ENCODE assay signal across 1 cellular context in the genomic region with DNA sequence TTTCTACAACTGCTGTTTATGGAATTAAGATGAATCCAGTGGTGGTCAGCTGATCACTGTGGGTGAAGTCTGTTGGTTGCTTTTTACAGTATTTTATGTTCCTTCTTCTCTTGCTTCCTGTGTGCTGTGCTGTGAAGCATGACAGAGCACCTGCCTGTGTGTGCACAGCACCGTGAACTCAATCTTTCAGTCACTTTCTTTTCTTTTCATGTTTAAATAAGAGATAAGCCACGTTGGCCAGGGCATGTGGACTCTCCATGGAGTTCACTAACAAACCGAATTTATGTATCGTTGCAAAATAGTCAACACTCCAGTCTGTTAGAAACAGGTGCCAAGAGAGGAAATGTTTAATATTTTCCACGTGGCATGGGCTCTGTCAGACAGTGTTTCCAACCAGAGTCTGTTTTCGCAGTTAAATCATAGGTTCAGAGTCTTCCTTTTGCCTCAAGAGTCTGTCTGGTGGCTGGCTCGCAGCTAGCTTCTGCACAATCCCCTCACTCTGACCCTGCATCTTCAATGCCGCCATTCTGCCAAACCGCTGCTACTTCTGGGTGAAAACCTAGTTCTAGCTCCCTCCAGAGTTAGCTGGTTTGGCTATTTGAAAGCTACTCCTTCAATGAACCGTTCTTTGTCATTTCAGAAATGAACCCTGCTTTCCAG.
A peak's percentile ranks its signal among the peaks of the same experiment; 100 is the strongest.
TF ChIP-seq lines count a peak whose summit lies in the region.

No MANE protein-coding gene starts in this region.

TF ChIP-seq in HepG2, 621 proteins besides CTCF, POLR2A, EP300 and RAD21 (continued from another document and continues in another):
- TF ChIP-seq, protein P1, sequence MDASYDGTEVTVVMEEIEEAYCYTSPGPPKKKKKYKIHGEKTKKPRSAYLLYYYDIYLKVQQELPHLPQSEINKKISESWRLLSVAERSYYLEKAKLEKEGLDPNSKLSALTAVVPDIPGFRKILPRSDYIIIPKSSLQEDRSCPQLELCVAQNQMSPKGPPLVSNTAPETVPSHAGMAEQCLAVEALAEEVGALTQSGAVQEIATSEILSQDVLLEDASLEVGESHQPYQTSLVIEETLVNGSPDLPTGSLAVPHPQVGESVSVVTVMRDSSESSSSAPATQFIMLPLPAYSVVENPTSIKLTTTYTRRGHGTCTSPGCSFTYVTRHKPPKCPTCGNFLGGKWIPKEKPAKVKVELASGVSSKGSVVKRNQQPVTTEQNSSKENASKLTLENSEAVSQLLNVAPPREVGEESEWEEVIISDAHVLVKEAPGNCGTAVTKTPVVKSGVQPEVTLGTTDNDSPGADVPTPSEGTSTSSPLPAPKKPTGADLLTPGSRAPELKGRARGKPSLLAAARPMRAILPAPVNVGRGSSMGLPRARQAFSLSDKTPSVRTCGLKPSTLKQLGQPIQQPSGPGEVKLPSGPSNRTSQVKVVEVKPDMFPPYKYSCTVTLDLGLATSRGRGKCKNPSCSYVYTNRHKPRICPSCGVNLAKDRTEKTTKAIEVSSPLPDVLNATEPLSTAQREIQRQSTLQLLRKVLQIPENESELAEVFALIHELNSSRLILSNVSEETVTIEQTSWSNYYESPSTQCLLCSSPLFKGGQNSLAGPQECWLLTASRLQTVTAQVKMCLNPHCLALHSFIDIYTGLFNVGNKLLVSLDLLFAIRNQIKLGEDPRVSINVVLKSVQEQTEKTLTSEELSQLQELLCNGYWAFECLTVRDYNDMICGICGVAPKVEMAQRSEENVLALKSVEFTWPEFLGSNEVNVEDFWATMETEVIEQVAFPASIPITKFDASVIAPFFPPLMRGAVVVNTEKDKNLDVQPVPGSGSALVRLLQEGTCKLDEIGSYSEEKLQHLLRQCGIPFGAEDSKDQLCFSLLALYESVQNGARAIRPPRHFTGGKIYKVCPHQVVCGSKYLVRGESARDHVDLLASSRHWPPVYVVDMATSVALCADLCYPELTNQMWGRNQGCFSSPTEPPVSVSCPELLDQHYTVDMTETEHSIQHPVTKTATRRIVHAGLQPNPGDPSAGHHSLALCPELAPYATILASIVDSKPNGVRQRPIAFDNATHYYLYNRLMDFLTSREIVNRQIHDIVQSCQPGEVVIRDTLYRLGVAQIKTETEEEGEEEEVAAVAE (CRISPR knock-in tag; IDR thresholded peaks at IDR 0.05; ENCODE audit: borderline replicate concordance), result no peak
- no peak for TF ChIP-seq ZNF12 (CRISPR knock-in tag; IDR thresholded peaks at IDR 0.05)
- no peak for TF ChIP-seq ZNF367 (CRISPR knock-in tag; IDR thresholded peaks at IDR 0.05; ENCODE audit: borderline replicate concordance)
- peak; percentile 72 for TF ChIP-seq TCF7 (IDR thresholded peaks at IDR 0.05; ENCODE audit: low read depth)
- no peak for TF ChIP-seq REXO4 (CRISPR knock-in tag; IDR thresholded peaks at IDR 0.05; ENCODE audit: borderline replicate concordance)
- TF ChIP-seq PCBP2 (optimal IDR thresholded peaks at IDR 0.05; ENCODE audit: low read depth, low read length, poor library complexity, severe bottlenecking), result no peak
- no peak for TF ChIP-seq PRPF4 (IDR thresholded peaks at IDR 0.05; ENCODE audit: low read depth, low read length, poor library complexity, severe bottlenecking)
- TF ChIP-seq HOXA5 (CRISPR knock-in tag; IDR thresholded peaks at IDR 0.05), result 0 out of 2 replicates have a peak, but pooled peaks have one; percentile 36
- TF ChIP-seq, protein P2, sequence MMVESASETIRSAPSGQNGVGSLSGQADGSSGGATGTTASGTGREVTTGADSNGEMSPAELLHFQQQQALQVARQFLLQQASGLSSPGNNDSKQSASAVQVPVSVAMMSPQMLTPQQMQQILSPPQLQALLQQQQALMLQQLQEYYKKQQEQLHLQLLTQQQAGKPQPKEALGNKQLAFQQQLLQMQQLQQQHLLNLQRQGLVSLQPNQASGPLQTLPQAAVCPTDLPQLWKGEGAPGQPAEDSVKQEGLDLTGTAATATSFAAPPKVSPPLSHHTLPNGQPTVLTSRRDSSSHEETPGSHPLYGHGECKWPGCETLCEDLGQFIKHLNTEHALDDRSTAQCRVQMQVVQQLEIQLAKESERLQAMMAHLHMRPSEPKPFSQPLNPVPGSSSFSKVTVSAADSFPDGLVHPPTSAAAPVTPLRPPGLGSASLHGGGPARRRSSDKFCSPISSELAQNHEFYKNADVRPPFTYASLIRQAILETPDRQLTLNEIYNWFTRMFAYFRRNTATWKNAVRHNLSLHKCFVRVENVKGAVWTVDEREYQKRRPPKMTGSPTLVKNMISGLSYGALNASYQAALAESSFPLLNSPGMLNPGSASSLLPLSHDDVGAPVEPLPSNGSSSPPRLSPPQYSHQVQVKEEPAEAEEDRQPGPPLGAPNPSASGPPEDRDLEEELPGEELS (CRISPR knock-in tag; IDR thresholded peaks at IDR 0.05), result no peak; the same call in 1 of the 2 replicates
- no peak for TF ChIP-seq ZNF720 (CRISPR knock-in tag; IDR thresholded peaks at IDR 0.05)
- TF ChIP-seq, protein P3, sequence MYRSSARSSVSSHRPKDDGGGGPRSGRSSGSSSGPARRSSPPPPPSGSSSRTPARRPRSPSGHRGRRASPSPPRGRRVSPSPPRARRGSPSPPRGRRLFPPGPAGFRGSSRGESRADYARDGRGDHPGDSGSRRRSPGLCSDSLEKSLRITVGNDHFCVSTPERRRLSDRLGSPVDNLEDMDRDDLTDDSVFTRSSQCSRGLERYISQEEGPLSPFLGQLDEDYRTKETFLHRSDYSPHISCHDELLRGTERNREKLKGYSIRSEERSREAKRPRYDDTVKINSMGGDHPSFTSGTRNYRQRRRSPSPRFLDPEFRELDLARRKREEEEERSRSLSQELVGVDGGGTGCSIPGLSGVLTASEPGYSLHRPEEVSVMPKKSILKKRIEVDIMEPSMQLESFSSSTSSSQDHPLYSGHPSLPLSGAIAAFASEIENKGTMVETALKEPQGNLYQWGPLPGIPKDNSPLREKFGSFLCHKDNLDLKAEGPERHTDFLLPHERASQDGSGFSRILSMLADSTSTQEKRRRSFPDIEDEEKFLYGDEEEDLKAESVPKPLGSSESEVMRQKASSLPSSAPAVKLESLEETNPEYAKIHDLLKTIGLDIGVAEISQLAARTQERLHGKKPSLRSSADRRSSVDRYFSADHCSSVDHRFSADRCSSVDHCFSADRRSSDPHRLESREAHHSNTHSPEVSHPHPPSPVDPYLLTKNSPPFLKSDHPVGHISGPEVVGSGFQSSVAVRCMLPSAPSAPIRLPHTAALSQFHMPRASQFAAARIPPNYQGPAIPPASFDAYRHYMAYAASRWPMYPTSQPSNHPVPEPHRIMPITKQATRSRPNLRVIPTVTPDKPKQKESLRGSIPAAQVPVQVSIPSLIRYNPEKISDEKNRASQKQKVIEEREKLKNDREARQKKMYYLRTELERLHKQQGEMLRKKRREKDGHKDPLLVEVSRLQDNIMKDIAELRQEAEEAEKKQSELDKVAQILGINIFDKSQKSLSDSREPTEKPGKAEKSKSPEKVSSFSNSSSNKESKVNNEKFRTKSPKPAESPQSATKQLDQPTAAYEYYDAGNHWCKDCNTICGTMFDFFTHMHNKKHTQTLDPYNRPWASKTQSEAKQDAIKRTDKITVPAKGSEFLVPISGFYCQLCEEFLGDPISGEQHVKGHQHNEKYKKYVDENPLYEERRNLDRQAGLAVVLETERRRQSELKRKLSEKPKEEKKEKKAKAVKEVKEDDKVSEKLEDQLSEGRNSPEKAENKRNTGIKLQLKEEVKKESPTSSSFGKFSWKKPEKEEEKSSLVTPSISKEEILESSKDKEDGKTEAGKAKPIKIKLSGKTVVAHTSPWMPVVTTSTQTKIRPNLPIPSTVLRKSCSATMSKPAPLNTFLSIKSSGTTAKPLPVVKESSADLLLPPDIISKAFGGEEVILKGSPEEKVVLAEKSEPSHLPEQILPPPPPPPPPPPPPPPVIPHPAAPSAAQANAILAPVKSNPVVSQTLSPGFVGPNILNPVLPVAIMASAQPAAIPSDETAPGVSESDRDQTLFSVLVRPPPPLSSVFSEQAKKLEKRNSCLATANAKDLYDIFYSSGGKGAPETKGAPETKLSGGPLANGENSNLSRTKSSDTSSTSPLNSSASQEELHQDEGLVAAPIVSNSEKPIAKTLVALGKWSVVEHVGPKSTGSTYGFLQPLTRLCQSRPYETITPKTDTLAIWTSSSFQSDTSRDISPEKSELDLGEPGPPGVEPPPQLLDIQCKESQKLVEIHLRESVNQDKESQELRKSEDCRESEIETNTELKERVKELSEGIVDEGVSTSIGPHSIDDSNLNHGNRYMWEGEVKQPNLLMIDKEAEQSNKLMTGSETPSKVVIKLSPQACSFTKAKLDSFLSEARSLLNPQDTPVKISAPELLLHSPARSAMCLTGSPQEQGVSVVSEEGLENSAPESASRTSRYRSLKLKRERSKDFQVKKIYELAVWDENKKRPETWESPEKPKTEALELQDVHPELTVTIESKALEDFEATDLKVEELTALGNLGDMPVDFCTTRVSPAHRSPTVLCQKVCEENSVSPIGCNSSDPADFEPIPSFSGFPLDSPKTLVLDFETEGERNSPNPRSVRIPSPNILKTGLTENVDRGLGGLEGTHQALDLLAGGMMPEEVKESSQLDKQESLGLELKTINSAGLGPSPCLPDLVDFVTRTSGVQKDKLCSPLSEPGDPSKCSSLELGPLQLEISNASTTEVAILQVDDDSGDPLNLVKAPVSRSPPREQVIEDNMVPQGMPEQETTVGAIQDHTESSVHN (CRISPR knock-in tag; IDR thresholded peaks at IDR 0.05), result no peak
- no peak for TF ChIP-seq TEAD2 (CRISPR knock-in tag; IDR thresholded peaks at IDR 0.05)
- peak; percentile 64 for TF ChIP-seq YY1 (IDR thresholded peaks at IDR 0.05; ENCODE audit: insufficient read depth, insufficient replicate concordance, low read depth, low read length)
- no peak for TF ChIP-seq ZNF326 (CRISPR knock-in tag; IDR thresholded peaks at IDR 0.05; ENCODE audit: borderline replicate concordance)
- TF ChIP-seq, protein P4, sequence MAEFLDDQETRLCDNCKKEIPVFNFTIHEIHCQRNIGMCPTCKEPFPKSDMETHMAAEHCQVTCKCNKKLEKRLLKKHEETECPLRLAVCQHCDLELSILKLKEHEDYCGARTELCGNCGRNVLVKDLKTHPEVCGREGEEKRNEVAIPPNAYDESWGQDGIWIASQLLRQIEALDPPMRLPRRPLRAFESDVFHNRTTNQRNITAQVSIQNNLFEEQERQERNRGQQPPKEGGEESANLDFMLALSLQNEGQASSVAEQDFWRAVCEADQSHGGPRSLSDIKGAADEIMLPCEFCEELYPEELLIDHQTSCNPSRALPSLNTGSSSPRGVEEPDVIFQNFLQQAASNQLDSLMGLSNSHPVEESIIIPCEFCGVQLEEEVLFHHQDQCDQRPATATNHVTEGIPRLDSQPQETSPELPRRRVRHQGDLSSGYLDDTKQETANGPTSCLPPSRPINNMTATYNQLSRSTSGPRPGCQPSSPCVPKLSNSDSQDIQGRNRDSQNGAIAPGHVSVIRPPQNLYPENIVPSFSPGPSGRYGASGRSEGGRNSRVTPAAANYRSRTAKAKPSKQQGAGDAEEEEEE (CRISPR knock-in tag; IDR thresholded peaks at IDR 0.05; ENCODE audit: borderline replicate concordance), result no peak
- TF ChIP-seq ZSCAN20 (CRISPR knock-in tag; IDR thresholded peaks at IDR 0.05; ENCODE audit: borderline replicate concordance), result 0 out of 2 replicates have a peak, but pooled peaks have one; percentile 47
- TF ChIP-seq KDM3A (CRISPR knock-in tag; IDR thresholded peaks at IDR 0.05; ENCODE audit: low read depth), result 0 out of 2 replicates have a peak, but pooled peaks have one; percentile 17
- 0 out of 2 replicates have a peak, but pooled peaks have one; percentile 42 for TF ChIP-seq ZNF317 (CRISPR knock-in tag; IDR thresholded peaks at IDR 0.05)
- no peak for TF ChIP-seq ZNF607 (CRISPR knock-in tag; IDR thresholded peaks at IDR 0.05; ENCODE audit: borderline replicate concordance)
- no peak for TF ChIP-seq ZSCAN31 (CRISPR knock-in tag; IDR thresholded peaks at IDR 0.05; ENCODE audit: low read depth)
- TF ChIP-seq ZNF547 (CRISPR knock-in tag; IDR thresholded peaks at IDR 0.05), result no peak
- TF ChIP-seq, protein P5, sequence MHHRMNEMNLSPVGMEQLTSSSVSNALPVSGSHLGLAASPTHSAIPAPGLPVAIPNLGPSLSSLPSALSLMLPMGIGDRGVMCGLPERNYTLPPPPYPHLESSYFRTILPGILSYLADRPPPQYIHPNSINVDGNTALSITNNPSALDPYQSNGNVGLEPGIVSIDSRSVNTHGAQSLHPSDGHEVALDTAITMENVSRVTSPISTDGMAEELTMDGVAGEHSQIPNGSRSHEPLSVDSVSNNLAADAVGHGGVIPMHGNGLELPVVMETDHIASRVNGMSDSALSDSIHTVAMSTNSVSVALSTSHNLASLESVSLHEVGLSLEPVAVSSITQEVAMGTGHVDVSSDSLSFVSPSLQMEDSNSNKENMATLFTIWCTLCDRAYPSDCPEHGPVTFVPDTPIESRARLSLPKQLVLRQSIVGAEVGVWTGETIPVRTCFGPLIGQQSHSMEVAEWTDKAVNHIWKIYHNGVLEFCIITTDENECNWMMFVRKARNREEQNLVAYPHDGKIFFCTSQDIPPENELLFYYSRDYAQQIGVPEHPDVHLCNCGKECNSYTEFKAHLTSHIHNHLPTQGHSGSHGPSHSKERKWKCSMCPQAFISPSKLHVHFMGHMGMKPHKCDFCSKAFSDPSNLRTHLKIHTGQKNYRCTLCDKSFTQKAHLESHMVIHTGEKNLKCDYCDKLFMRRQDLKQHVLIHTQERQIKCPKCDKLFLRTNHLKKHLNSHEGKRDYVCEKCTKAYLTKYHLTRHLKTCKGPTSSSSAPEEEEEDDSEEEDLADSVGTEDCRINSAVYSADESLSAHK (CRISPR knock-in tag; IDR thresholded peaks at IDR 0.05; ENCODE audit: borderline replicate concordance), result no peak
- no peak for TF ChIP-seq ZNF788 (CRISPR knock-in tag; IDR thresholded peaks at IDR 0.05; ENCODE audit: borderline replicate concordance)
- TF ChIP-seq TOPORS (CRISPR knock-in tag; IDR thresholded peaks at IDR 0.05), result peak; percentile 48; the same call in 1 of the 2 replicates
- no peak for TF ChIP-seq ESRRA (CRISPR knock-in tag; IDR thresholded peaks at IDR 0.05; ENCODE audit: low read depth)
- TF ChIP-seq, protein P6, sequence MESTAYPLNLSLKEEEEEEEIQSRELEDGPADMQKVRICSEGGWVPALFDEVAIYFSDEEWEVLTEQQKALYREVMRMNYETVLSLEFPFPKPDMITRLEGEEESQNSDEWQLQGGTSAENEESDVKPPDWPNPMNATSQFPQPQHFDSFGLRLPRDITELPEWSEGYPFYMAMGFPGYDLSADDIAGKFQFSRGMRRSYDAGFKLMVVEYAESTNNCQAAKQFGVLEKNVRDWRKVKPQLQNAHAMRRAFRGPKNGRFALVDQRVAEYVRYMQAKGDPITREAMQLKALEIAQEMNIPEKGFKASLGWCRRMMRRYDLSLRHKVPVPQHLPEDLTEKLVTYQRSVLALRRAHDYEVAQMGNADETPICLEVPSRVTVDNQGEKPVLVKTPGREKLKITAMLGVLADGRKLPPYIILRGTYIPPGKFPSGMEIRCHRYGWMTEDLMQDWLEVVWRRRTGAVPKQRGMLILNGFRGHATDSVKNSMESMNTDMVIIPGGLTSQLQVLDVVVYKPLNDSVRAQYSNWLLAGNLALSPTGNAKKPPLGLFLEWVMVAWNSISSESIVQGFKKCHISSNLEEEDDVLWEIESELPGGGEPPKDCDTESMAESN (CRISPR knock-in tag; conservative IDR thresholded peaks at IDR 0.05), result no peak
- TF ChIP-seq ONECUT2 (CRISPR knock-in tag; IDR thresholded peaks at IDR 0.05), result peak; percentile 35; the same call in 1 of the 2 replicates
- TF ChIP-seq THAP11 (CRISPR knock-in tag; IDR thresholded peaks at IDR 0.05), result peak; percentile 49; the same call in 1 of the 2 replicates
- TF ChIP-seq, protein P7, sequence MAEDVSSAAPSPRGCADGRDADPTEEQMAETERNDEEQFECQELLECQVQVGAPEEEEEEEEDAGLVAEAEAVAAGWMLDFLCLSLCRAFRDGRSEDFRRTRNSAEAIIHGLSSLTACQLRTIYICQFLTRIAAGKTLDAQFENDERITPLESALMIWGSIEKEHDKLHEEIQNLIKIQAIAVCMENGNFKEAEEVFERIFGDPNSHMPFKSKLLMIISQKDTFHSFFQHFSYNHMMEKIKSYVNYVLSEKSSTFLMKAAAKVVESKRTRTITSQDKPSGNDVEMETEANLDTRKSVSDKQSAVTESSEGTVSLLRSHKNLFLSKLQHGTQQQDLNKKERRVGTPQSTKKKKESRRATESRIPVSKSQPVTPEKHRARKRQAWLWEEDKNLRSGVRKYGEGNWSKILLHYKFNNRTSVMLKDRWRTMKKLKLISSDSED (CRISPR knock-in tag; IDR thresholded peaks at IDR 0.05), result no peak
